In the genomic region with DNA sequence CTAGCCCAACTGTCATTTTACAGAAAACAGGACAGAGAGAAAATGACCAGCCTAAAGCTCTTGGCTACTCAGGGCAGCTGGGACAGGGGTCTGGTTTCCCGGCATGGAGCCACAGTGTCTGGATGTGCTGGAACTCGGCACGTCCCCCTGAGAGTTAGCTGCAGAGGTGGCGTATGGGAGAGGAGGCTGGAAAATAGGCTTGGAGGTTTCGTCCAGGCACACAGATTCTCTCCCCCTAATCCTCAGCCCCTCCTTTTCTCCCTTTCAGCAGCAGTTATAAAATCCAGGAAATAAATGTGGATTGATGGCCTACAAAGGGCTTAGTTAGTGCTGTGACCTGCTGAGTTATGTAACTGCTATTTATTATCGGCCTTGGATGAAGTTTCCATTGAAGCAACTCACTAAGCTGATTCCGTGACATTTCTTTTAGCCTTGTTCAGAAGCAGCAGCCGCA, we compare ENCODE assay signal across 16 cellular contexts.
DNase-seq lines count a peak whose midpoint lies in the region; ATAC-seq and TF ChIP-seq lines count a peak whose summit lies in the region.
"Had no signal": no experiment of that assay in that cellular context is flagged by ENCODE, and none has a peak within 500 bp of the region (broad histone marks: within the 10 kb centered on the region; RNA-seq: fewer than 3 reads in every experiment).

No MANE protein-coding gene starts in this region.

- no peak for TF ChIP-seq CTCF in heart left ventricle (IDR thresholded peaks at IDR 0.05)
- TF ChIP-seq CTCF in ovary (IDR thresholded peaks at IDR 0.05) = no peak
- TF ChIP-seq CTCF in type B pancreatic cell (conservative IDR thresholded peaks at IDR 0.05) = no peak

- in situ Hi-C loops in GM23248 (cut with MboI) = loop anchor here (5.0 to 25.0 kb wide), 3 partner anchors 93 to 443 kb away; partner anchors contain the start of gene MYCBPAP

- no peak for ATAC-seq in activated CD8-positive, alpha-beta memory T cell treated with anti-CD3 and anti-CD28 coated beads, Interleukin-2, amount 10 ng/mL, durations not matched to agents 7 days and 5 days
- ATAC-seq in heart left ventricle = peak in 1 of 4 donors; percentile 6
- ATAC-seq: stimulated activated naive CD8-positive, alpha-beta T cell treated with anti-CD3 and anti-CD28 coated beads, Interleukin-15, amount 100 ng/mL, for 72 hours had no signal

- H3K4me1 ChIP-seq in heart left ventricle (peaks cover 0 to 52% (median 33%) of the 10 kb centered on the region in 12 donors), ovary (ENCODE audit: insufficient read depth) (peaks cover 20% of the 10 kb centered on the region), GM23248 (ENCODE audit: insufficient read depth) (peaks cover 17% of the 10 kb centered on the region)

- peaks cover 0 to 18% (median 14%) of the 10 kb centered on the region in 9 donors for H3K36me3 ChIP-seq in heart left ventricle
- H3K36me3 ChIP-seq in ovary = no peaks in the 10 kb centered on the region
- H3K36me3 ChIP-seq in GM23248 (ENCODE audit: low read depth) = no peaks in the 10 kb centered on the region
- H3K36me3 ChIP-seq: colonic mucosa had no signal

- no peak overlapping the region for H3K9ac ChIP-seq in GM23248

- CTCF ChIA-PET in activated CD8-positive, alpha-beta memory T cell treated with anti-CD3 and anti-CD28 coated beads, Interleukin-2, amount 10 ng/mL, durations not matched to agents 7 days and 5 days (lab: Charles Lee) = interaction anchor here (1.6 to 15.2 kb wide), 12 partner anchors 8 to 176 kb away, joined by 4 to 319 read pairs (median 8); partner anchors contain the start of gene TOB1

- DNase-seq in activated CD8-positive, alpha-beta memory T cell treated with anti-CD3 and anti-CD28 coated beads, Interleukin-2, amount 10 ng/mL, durations not matched to agents 7 days and 5 days = peak; percentile 22
- no peak for DNase-seq in activated CD8-positive, alpha-beta memory T cell treated with anti-CD3 and anti-CD28 coated beads for 24 hours
- DNase-seq in heart left ventricle (no peak), ovary (no peak), type B pancreatic cell (ENCODE audit: extremely low spot score, unreplicated experiment) (no peak), AG08396 (ENCODE audit: low spot score) (no peak), GM23248 (no peak), CD1c-positive myeloid dendritic cell (ENCODE audit: extremely low spot score) (no peak)
- DNase-seq: activated CD4-positive, alpha-beta T cell treated with anti-CD3 and anti-CD28 coated beads for 48 hours; activated gamma-delta T cell; colonic mucosa; GOT3; NCI-H1092 treated with DMSO at 0.1 percent for 48 hours; NCI-H774; stimulated activated CD4-positive, alpha-beta T cell treated with anti-CD3 and anti-CD28 coated beads, Interleukin-4, amount 100 ng/mL, for 24 hours; stimulated activated naive CD8-positive, alpha-beta T cell treated with anti-CD3 and anti-CD28 coated beads, Interleukin-15, amount 100 ng/mL, for 72 hours had no signal

- no peak overlapping the region for H3K4me3 Mint-ChIP-seq in activated CD8-positive, alpha-beta memory T cell treated with anti-CD3 and anti-CD28 coated beads, Interleukin-2, amount 10 ng/mL, durations not matched to agents 7 days and 5 days
- H3K4me3 Mint-ChIP-seq in type B pancreatic cell = no peak overlapping the region
- H3K4me3 Mint-ChIP-seq: stimulated activated naive CD8-positive, alpha-beta T cell treated with anti-CD3 and anti-CD28 coated beads, Interleukin-15, amount 100 ng/mL, for 72 hours had no signal

- H3K4me3 ChIP-seq in heart left ventricle = no peak overlapping the region
- H3K4me3 ChIP-seq in ovary = no peak overlapping the region
- no peak overlapping the region for H3K4me3 ChIP-seq in GM23248
- H3K4me3 ChIP-seq: colonic mucosa had no signal

- H3K27ac Mint-ChIP-seq in activated CD8-positive, alpha-beta memory T cell treated with anti-CD3 and anti-CD28 coated beads, Interleukin-2, amount 10 ng/mL, durations not matched to agents 7 days and 5 days = no peak overlapping the region
- H3K27ac Mint-ChIP-seq in type B pancreatic cell = peak overlapping the region; percentile 75

- intact Hi-C loops in heart left ventricle (cut with DNase I) = loop anchor here (1.0 to 10.0 kb wide), 8 partner anchors 103 to 411 kb away; partner anchors contain the start of gene SPATA20 (in 4 of the 10)
- intact Hi-C loops in ovary (cut with DNase I) = loop anchor here in 3 of 4 donors (2.0 to 10.0 kb wide), 3 partner anchors 103 to 171 kb away; no protein-coding TSS in a partner anchor

- H3K27ac ChIP-seq in heart left ventricle (peak overlapping the region in 10 of 12 donors; percentile 29 to 78 (median 64)), ovary (peak overlapping the region; percentile 25 to 36), GM23248 (no peak overlapping the region)
- H3K27ac ChIP-seq: colonic mucosa had no signal

- peaks cover 6% of the 10 kb centered on the region for H3K27me3 Mint-ChIP-seq in activated CD8-positive, alpha-beta memory T cell treated with anti-CD3 and anti-CD28 coated beads, Interleukin-2, amount 10 ng/mL, durations not matched to agents 7 days and 5 days
- H3K27me3 Mint-ChIP-seq in type B pancreatic cell = no peaks in the 10 kb centered on the region

- H3K4me2 ChIP-seq in GM23248 (ENCODE audit: unreplicated experiment) = no peak overlapping the region

- no peaks in the 10 kb centered on the region for H3K79me2 ChIP-seq in GM23248 (ENCODE audit: insufficient read depth)

- peaks cover 13% of the 10 kb centered on the region for H3K4me1 Mint-ChIP-seq in activated CD8-positive, alpha-beta memory T cell treated with anti-CD3 and anti-CD28 coated beads, Interleukin-2, amount 10 ng/mL, durations not matched to agents 7 days and 5 days
- H3K4me1 Mint-ChIP-seq in type B pancreatic cell (ENCODE audit: unreplicated experiment) = peaks cover 27% of the 10 kb centered on the region

- no peaks in the 10 kb centered on the region for H3K27me3 ChIP-seq in heart left ventricle
- H3K27me3 ChIP-seq in ovary = no peaks in the 10 kb centered on the region
- H3K27me3 ChIP-seq in GM23248 (replicated peaks; ENCODE audit: insufficient read depth) = no peaks in the 10 kb centered on the region
- H3K27me3 ChIP-seq: colonic mucosa had no signal

- H2AFZ ChIP-seq in GM23248 = no peak overlapping the region

- TF ChIP-seq POLR2A in heart left ventricle (IDR thresholded peaks at IDR 0.05) = no peak
- TF ChIP-seq POLR2A in ovary (IDR thresholded peaks at IDR 0.05) = no peak

- H3K9me3 ChIP-seq in heart left ventricle (no peaks in the 10 kb centered on the region), ovary (no peaks in the 10 kb centered on the region), GM23248 (ENCODE audit: low read depth) (no peaks in the 10 kb centered on the region)
- H3K9me3 ChIP-seq: colonic mucosa had no signal

- H3F3A ChIP-seq in GM23248 (ENCODE audit: insufficient read depth) = peaks cover 5% of the 10 kb centered on the region; the same call in 1 of the 2 replicates

- H3K36me3 Mint-ChIP-seq in activated CD8-positive, alpha-beta memory T cell treated with anti-CD3 and anti-CD28 coated beads, Interleukin-2, amount 10 ng/mL, durations not matched to agents 7 days and 5 days = no peaks in the 10 kb centered on the region
- H3K36me3 Mint-ChIP-seq in type B pancreatic cell = no peaks in the 10 kb centered on the region

- no peaks in the 10 kb centered on the region for H4K20me1 ChIP-seq in GM23248 (ENCODE audit: insufficient read depth)

- no peaks in the 10 kb centered on the region for H3K9me3 Mint-ChIP-seq in activated CD8-positive, alpha-beta memory T cell treated with anti-CD3 and anti-CD28 coated beads, Interleukin-2, amount 10 ng/mL, durations not matched to agents 7 days and 5 days (ENCODE audit: low read depth)
- no peaks in the 10 kb centered on the region for H3K9me3 Mint-ChIP-seq in type B pancreatic cell
- H3K9me3 Mint-ChIP-seq: stimulated activated naive CD8-positive, alpha-beta T cell treated with anti-CD3 and anti-CD28 coated beads, Interleukin-15, amount 100 ng/mL, for 72 hours had no signal

- 57 to 77% (median 68%) methylated on average over 8 of the region's 8 CpGs for WGBS in heart left ventricle, 4 donors
- 57 to 61% (median 59%) methylated on average over 8 of the region's 8 CpGs for WGBS in ovary, 3 donors
- 61 to 68% methylated on average over 8 of the region's 8 CpGs for WGBS in GM23248 (ENCODE audit: low coverage in 1 of 2, low lambda C conversion rate in 2 of 2, missing lambda C conversion rate in 2 of 2), 2 experiments

- no peak for TF ChIP-seq EP300 in ovary (IDR thresholded peaks at IDR 0.05)

- H3K9me2 ChIP-seq in GM23248 (ENCODE audit: insufficient read depth) = no peaks in the 10 kb centered on the region
